ENCODE assay signal across 8 cellular contexts in the genomic region with DNA sequence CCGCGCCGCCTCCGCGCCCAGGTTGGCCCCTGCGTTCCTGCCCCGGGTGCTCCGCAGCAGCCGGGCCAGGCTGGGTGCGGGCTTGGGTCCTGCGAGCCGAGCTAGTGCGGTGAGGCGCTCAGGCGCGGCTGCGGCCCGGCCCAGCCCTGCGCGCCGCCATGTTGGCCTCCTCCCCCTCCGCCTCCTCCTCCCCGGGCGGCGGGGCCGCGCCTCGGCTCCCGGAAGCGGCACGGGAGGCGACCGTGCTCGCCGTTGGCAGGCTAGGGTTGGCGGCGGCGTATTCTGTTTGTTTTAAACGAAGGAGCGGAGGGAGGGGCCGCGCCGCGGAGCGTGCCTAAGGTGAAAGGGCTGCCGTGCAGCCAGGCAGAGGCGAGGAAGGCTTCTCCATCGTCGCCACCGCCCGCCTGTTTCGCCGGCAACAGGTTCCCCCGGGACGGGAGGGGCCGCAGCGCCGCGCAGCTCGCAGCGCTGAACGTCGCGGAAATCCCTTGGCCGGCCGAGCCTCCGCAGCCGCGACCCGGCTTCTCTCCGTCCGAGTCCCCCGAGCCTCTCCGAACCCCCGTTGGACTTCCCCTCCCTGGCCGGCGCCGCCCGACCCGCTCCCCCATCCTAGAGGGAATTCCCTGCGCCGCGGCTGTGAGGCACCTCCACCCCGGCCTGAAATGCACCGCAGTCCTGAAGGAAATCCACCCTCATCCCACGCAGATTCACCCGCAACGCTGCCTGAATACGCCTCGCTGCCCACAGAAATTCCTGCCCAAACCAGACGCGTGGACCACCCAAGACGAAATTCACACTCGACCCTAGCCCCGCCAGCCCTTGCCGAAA. TPM values are rescaled to one million over a fixed set of nuclear protein-coding genes. Genes with fewer than 3 reads are reported as not detected.
DNase-seq lines count a peak whose midpoint lies in the region; ATAC-seq, FAIRE-seq and TF ChIP-seq lines count a peak whose summit lies in the region.

A gene with protein sequence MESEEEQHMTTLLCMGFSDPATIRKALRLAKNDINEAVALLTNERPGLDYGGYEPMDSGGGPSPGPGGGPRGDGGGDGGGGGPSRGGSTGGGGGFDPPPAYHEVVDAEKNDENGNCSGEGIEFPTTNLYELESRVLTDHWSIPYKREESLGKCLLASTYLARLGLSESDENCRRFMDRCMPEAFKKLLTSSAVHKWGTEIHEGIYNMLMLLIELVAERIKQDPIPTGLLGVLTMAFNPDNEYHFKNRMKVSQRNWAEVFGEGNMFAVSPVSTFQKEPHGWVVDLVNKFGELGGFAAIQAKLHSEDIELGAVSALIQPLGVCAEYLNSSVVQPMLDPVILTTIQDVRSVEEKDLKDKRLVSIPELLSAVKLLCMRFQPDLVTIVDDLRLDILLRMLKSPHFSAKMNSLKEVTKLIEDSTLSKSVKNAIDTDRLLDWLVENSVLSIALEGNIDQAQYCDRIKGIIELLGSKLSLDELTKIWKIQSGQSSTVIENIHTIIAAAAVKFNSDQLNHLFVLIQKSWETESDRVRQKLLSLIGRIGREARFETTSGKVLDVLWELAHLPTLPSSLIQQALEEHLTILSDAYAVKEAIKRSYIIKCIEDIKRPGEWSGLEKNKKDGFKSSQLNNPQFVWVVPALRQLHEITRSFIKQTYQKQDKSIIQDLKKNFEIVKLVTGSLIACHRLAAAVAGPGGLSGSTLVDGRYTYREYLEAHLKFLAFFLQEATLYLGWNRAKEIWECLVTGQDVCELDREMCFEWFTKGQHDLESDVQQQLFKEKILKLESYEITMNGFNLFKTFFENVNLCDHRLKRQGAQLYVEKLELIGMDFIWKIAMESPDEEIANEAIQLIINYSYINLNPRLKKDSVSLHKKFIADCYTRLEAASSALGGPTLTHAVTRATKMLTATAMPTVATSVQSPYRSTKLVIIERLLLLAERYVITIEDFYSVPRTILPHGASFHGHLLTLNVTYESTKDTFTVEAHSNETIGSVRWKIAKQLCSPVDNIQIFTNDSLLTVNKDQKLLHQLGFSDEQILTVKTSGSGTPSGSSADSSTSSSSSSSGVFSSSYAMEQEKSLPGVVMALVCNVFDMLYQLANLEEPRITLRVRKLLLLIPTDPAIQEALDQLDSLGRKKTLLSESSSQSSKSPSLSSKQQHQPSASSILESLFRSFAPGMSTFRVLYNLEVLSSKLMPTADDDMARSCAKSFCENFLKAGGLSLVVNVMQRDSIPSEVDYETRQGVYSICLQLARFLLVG (N-terminal part only) (minus strand): TSS at position 171 of the 828 bp plus-strand sequence. CDS start 251 bp downstream, outside the sequence.

- no peaks in the 10 kb centered on the region for H3K9me3 ChIP-seq in thymus (ENCODE audit: control insufficient read depth)

- peak within 1 kb of the TSS; percentile 96 to 99 for H3K27ac Mint-ChIP-seq in activated naive CD4-positive, alpha-beta T cell treated with anti-CD3 and anti-CD28 coated beads, Interleukin-2, amount 50 U/mL, for 72 hours
- peak within 1 kb of the TSS; percentile 98 for H3K27ac Mint-ChIP-seq in glutamatergic neuron (ENCODE audit: unreplicated experiment)
- H3K27ac Mint-ChIP-seq in osteocyte (ENCODE audit: unreplicated experiment) = peak within 1 kb of the TSS; percentile 94

- peak; percentile 31 for DNase-seq in GF-D8 (lab: John Stamatoyannopoulos, UW)
- peak; percentile 74 for DNase-seq in H54 (ENCODE audit: insufficient read length, low spot score)
- peak; percentile 80 for DNase-seq in LoVo (ENCODE audit: low spot score)
- peak; percentile 75 to 83 for DNase-seq in activated naive CD4-positive, alpha-beta T cell treated with anti-CD3 and anti-CD28 coated beads, Interleukin-2, amount 50 U/mL, for 72 hours (ENCODE audit: low spot score in 2 of 2)
- peak; percentile 84 for DNase-seq in glutamatergic neuron
- peak; percentile 91 for DNase-seq in osteocyte (ENCODE audit: extremely low spot score, unreplicated experiment)

- H3K9me3 Mint-ChIP-seq in activated naive CD4-positive, alpha-beta T cell treated with anti-CD3 and anti-CD28 coated beads, Interleukin-2, amount 50 U/mL, for 72 hours = no peaks in the 10 kb centered on the region
- peaks cover 9% of the 10 kb centered on the region for H3K9me3 Mint-ChIP-seq in glutamatergic neuron (ENCODE audit: unreplicated experiment)
- no peaks in the 10 kb centered on the region for H3K9me3 Mint-ChIP-seq in osteocyte (ENCODE audit: unreplicated experiment)

- H3K4me3 ChIP-seq in thymus (ENCODE audit: low read length) = peak within 1 kb of the TSS; percentile 98

- H3K4me1 Mint-ChIP-seq in glutamatergic neuron (ENCODE audit: low read depth, unreplicated experiment) = peaks cover 29% of the 10 kb centered on the region
- H3K4me1 Mint-ChIP-seq in osteocyte (ENCODE audit: unreplicated experiment) = peaks cover 57% of the 10 kb centered on the region

- no peak for FAIRE-seq in H54 (lab: Jason Lieb, UNC)

- ATAC-seq in SK-N-SH treated with all-trans-retinoic acid at 6 μM for 48 hours = peak; percentile 94
- peak; percentile 83 to 91 for ATAC-seq in activated naive CD4-positive, alpha-beta T cell treated with anti-CD3 and anti-CD28 coated beads, Interleukin-2, amount 50 U/mL, for 72 hours

- peaks cover 28% of the 10 kb centered on the region for H3K4me1 ChIP-seq in thymus (ENCODE audit: control insufficient read depth, insufficient read depth, low read length)

- peak within 1 kb of the TSS; percentile 98 for H3K4me3 Mint-ChIP-seq in glutamatergic neuron (ENCODE audit: unreplicated experiment)
- H3K4me3 Mint-ChIP-seq in osteocyte (ENCODE audit: unreplicated experiment) = peak within 1 kb of the TSS; percentile 93

- peaks cover 19 to 28% of the 10 kb centered on the region in 2 donors for H3K36me3 Mint-ChIP-seq in activated naive CD4-positive, alpha-beta T cell treated with anti-CD3 and anti-CD28 coated beads, Interleukin-2, amount 50 U/mL, for 72 hours
- H3K36me3 Mint-ChIP-seq in glutamatergic neuron (ENCODE audit: unreplicated experiment) = peaks cover 5% of the 10 kb centered on the region
- H3K36me3 Mint-ChIP-seq in osteocyte (ENCODE audit: unreplicated experiment) = no peaks in the 10 kb centered on the region

- TF ChIP-seq CTCF in glutamatergic neuron (IDR thresholded peaks at IDR 0.05; ENCODE audit: partially characterized antibody, unreplicated experiment) (no peak), osteocyte (IDR thresholded peaks at IDR 0.05) (peak; percentile 5)

- H3K27me3 Mint-ChIP-seq in glutamatergic neuron (ENCODE audit: unreplicated experiment) (peaks cover 9% of the 10 kb centered on the region), osteocyte (ENCODE audit: unreplicated experiment) (no peaks in the 10 kb centered on the region)

- under 1% methylated on average over 96 of the region's 96 CpGs for WGBS in thymus

- no peaks in the 10 kb centered on the region for H3K36me3 ChIP-seq in thymus (ENCODE audit: control insufficient read depth, insufficient read depth)

- H3K27ac ChIP-seq in thymus (ENCODE audit: low read depth) = peak within 1 kb of the TSS; percentile 98

- TF ChIP-seq POLR2A in H54 (IDR thresholded peaks at IDR 0.05; ENCODE audit: low read depth, low read length) = peak; percentile 90

- no peaks in the 10 kb centered on the region for H3K27me3 ChIP-seq in thymus (ENCODE audit: control insufficient read depth, insufficient read depth)

TF ChIP-seq in SK-N-SH treated with all-trans-retinoic acid at 6 μM for 48 hours, 23 proteins besides CTCF, POLR2A, EP300 and RAD21 (continues in another document):
- TF ChIP-seq SNAI2 (CRISPR knock-in tag; IDR thresholded peaks at IDR 0.05) = no peak
- TF ChIP-seq ZNF8 (CRISPR knock-in tag; IDR thresholded peaks at IDR 0.05) = no peak
- 0 out of 2 replicates have a peak, but pooled peaks have one; percentile 14 for TF ChIP-seq ZFP3 (CRISPR knock-in tag; IDR thresholded peaks at IDR 0.05)
- TF ChIP-seq, protein P1, sequence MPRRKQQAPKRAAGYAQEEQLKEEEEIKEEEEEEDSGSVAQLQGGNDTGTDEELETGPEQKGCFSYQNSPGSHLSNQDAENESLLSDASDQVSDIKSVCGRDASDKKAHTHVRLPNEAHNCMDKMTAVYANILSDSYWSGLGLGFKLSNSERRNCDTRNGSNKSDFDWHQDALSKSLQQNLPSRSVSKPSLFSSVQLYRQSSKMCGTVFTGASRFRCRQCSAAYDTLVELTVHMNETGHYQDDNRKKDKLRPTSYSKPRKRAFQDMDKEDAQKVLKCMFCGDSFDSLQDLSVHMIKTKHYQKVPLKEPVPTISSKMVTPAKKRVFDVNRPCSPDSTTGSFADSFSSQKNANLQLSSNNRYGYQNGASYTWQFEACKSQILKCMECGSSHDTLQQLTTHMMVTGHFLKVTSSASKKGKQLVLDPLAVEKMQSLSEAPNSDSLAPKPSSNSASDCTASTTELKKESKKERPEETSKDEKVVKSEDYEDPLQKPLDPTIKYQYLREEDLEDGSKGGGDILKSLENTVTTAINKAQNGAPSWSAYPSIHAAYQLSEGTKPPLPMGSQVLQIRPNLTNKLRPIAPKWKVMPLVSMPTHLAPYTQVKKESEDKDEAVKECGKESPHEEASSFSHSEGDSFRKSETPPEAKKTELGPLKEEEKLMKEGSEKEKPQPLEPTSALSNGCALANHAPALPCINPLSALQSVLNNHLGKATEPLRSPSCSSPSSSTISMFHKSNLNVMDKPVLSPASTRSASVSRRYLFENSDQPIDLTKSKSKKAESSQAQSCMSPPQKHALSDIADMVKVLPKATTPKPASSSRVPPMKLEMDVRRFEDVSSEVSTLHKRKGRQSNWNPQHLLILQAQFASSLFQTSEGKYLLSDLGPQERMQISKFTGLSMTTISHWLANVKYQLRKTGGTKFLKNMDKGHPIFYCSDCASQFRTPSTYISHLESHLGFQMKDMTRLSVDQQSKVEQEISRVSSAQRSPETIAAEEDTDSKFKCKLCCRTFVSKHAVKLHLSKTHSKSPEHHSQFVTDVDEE (CRISPR knock-in tag; IDR thresholded peaks at IDR 0.05) = no peak
- TF ChIP-seq ZC3H10 (CRISPR knock-in tag; IDR thresholded peaks at IDR 0.05) = 0 out of 2 replicates have a peak, but pooled peaks have one; percentile 13
- TF ChIP-seq BACH2 (CRISPR knock-in tag; IDR thresholded peaks at IDR 0.05; ENCODE audit: borderline replicate concordance) = no peak
- no peak for TF ChIP-seq ARNTL (CRISPR knock-in tag; IDR thresholded peaks at IDR 0.05; ENCODE audit: borderline replicate concordance, low read depth)
- TF ChIP-seq, protein P2, sequence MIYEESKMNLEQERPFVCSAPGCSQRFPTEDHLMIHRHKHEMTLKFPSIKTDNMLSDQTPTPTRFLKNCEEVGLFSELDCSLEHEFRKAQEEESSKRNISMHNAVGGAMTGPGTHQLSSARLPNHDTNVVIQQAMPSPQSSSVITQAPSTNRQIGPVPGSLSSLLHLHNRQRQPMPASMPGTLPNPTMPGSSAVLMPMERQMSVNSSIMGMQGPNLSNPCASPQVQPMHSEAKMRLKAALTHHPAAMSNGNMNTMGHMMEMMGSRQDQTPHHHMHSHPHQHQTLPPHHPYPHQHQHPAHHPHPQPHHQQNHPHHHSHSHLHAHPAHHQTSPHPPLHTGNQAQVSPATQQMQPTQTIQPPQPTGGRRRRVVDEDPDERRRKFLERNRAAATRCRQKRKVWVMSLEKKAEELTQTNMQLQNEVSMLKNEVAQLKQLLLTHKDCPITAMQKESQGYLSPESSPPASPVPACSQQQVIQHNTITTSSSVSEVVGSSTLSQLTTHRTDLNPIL (CRISPR knock-in tag; IDR thresholded peaks at IDR 0.05; ENCODE audit: low read depth) = no peak

RNA-seq across cellular contexts. Expression of the gene that starts here (rescaled TPM):
- 10 to 100 TPM; 34.0 to 48.7 TPM for total RNA-seq in activated naive CD4-positive, alpha-beta T cell treated with anti-CD3 and anti-CD28 coated beads, Interleukin-2, amount 50 U/mL, for 72 hours
- 54.6 TPM for total RNA-seq in glutamatergic neuron (ENCODE audit: unreplicated experiment)
- total RNA-seq in osteocyte = 32.1 and 37.5 TPM in 2 replicates
- polyA plus RNA-seq in thymus = 17.7 TPM

Comparison
In these comparisons a context has a peak if more than half of its experiments do, and no peak if none do; other contexts are left out.
1. Peak in every context shown above with its lines: DNase-seq, ATAC-seq, H3K4me3 ChIP-seq and H3K27ac ChIP-seq.
2. DNase-seq: peak in every context shown above with its lines; median percentile 91 in osteocyte; 84 in glutamatergic neuron; 80 in LoVo; 79 in activated naive CD4-positive, alpha-beta T cell treated with anti-CD3 and anti-CD28 coated beads, Interleukin-2, amount 50 U/mL, for 72 hours; 74 in H54; 31 in GF-D8.